Comparison of ENCODE assay signal across 8 cellular contexts in genomic region chr11:44309483-44310197, GRCh38. TPM values are rescaled to one million over a fixed set of nuclear protein-coding genes. Genes with fewer than 3 reads are reported as not detected.
A peak's percentile ranks its signal among the peaks of the same experiment; 100 is the strongest.
DNase-seq lines count a peak whose midpoint lies in the region; TF ChIP-seq lines count a peak whose summit lies in the region.

ALX4 (minus strand) TSS chr11:44310139; CDS start chr11:44310062, 77 bp downstream.

- peaks cover 7% of the 10 kb centered on the region for H3K4me1 ChIP-seq in ES-I3 (ENCODE audit: insufficient read depth, low read length)

- H3K4me1 Mint-ChIP-seq in nephron progenitor cell, result peaks cover 46% of the 10 kb centered on the region

- no peaks in the 10 kb centered on the region for H3K9me3 Mint-ChIP-seq in nephron progenitor cell

- H3K36me3 ChIP-seq in ES-I3 (ENCODE audit: insufficient read depth, low read length), result no peaks in the 10 kb centered on the region

- DNase-seq in NCI-H510A (lab: John Stamatoyannopoulos, UW), result peak; percentile 26
- no peak for DNase-seq in coronary artery (ENCODE audit: low spot score)
- DNase-seq in nephron progenitor cell, result peak; percentile 68
- no peak for DNase-seq in NCI-H1048 (lab: John Stamatoyannopoulos, UW)
- DNase-seq in iPS-NIHi7 (ENCODE audit: extremely low spot score), result no peak
- no peak for DNase-seq in SKM-1 (lab: John Stamatoyannopoulos, UW; ENCODE audit: unreplicated experiment)
- no peak for DNase-seq in mucosa of gallbladder (ENCODE audit: low spot score)

- H3K27ac Mint-ChIP-seq in nephron progenitor cell, result no peak within 1 kb of the TSS

- TF ChIP-seq CTCF in coronary artery (IDR thresholded peaks at IDR 0.05), result no peak
- no peak for TF ChIP-seq CTCF in nephron progenitor cell (IDR thresholded peaks at IDR 0.05)

- peaks cover 99% of the 10 kb centered on the region for H3K27me3 Mint-ChIP-seq in nephron progenitor cell (ENCODE audit: low read depth, poor library complexity)

- H3K9ac ChIP-seq in ES-I3 (ENCODE audit: low read depth, low read length), result peak within 1 kb of the TSS; percentile 56; the same call in 1 of the 2 replicates

- no peaks in the 10 kb centered on the region; the same call in 1 of the 2 replicates for H3K9me3 ChIP-seq in ES-I3 (ENCODE audit: control insufficient read depth, insufficient read depth, low read length)

- H3K4me3 Mint-ChIP-seq in nephron progenitor cell, result peak within 1 kb of the TSS; percentile 80

- peak within 1 kb of the TSS; percentile 70 for H3K4me3 ChIP-seq in coronary artery

- no peaks in the 10 kb centered on the region for H3K36me3 Mint-ChIP-seq in nephron progenitor cell (ENCODE audit: low read depth)

- no peak within 1 kb of the TSS for H3K27ac ChIP-seq in coronary artery

RNA-seq across cellular contexts. Expression of gene ALX4, which starts in this region (rescaled TPM):
- 0.03 TPM for total RNA-seq in mucosa of gallbladder

Comparison
In these comparisons a context has a peak if more than half of its experiments do, and no peak if none do; other contexts are left out.
1. DNase-seq: peak in NCI-H510A (single experiment) and nephron progenitor cell (single experiment); none in coronary artery (single experiment), NCI-H1048 (single experiment), iPS-NIHi7 (single experiment), SKM-1 (single experiment) and mucosa of gallbladder (single experiment).